Comparison of ENCODE assay signal across 19 cellular contexts in genomic region chr7:81383848-81384247, GRCh38.
"Had no signal": no experiment of that assay in that cellular context is flagged by ENCODE, and none has a peak within 500 bp of the region (broad histone marks: within the 10 kb centered on the region; RNA-seq: fewer than 3 reads in every experiment).

No MANE protein-coding gene starts in this region.

- H3K9me3 ChIP-seq: heart right ventricle, psoas muscle, sigmoid colon, stomach, thoracic aorta, transverse colon had no signal

- H3K4me3 Mint-ChIP-seq: endodermal cell; naive thymus-derived CD4-positive, alpha-beta T cell; nephron progenitor cell had no signal

- H3K4me1 ChIP-seq: heart right ventricle, psoas muscle, sigmoid colon, stomach, transverse colon had no signal

- H3K27ac Mint-ChIP-seq: endodermal cell; naive thymus-derived CD4-positive, alpha-beta T cell; nephron progenitor cell had no signal

- H3K4me3 ChIP-seq: coronary artery, heart right ventricle, lung, psoas muscle, sigmoid colon, skin epidermis, stomach, thoracic aorta, transverse colon had no signal

- DNase-seq: effector CD4-positive, alpha-beta T cell; endodermal cell; erythroblast; heart right ventricle; left colon; left ventricle myocardium superior; naive thymus-derived CD4-positive, alpha-beta T cell; nephron progenitor cell; psoas muscle; sigmoid colon; stimulated activated CD4-positive, alpha-beta T cell treated with anti-CD3 and anti-CD28 coated beads, Interleukin-12 subunit alpha, Interleukin-12 subunit beta, amount 100 ng/mL, for 4 hours; stimulated activated naive CD4-positive, alpha-beta T cell; stomach; substantia nigra; transverse colon had no signal

- H3K27me3 ChIP-seq: heart right ventricle, sigmoid colon, stomach, transverse colon had no signal

- H3K4me1 Mint-ChIP-seq: endodermal cell; naive thymus-derived CD4-positive, alpha-beta T cell had no signal

- H3K27ac ChIP-seq: coronary artery, heart right ventricle, psoas muscle, sigmoid colon, skin epidermis, stomach, thoracic aorta, transverse colon had no signal

- H3K36me3 ChIP-seq: heart right ventricle, sigmoid colon, stomach, thoracic aorta, transverse colon had no signal

- H3K9me3 Mint-ChIP-seq: endodermal cell had no signal

- H3K36me3 Mint-ChIP-seq: naive thymus-derived CD4-positive, alpha-beta T cell had no signal

- ATAC-seq: heart right ventricle; left colon; left ventricle myocardium superior; naive thymus-derived CD4-positive, alpha-beta T cell; psoas muscle had no signal
